ENCODE assay signal across 9 cellular contexts in the genomic region with DNA sequence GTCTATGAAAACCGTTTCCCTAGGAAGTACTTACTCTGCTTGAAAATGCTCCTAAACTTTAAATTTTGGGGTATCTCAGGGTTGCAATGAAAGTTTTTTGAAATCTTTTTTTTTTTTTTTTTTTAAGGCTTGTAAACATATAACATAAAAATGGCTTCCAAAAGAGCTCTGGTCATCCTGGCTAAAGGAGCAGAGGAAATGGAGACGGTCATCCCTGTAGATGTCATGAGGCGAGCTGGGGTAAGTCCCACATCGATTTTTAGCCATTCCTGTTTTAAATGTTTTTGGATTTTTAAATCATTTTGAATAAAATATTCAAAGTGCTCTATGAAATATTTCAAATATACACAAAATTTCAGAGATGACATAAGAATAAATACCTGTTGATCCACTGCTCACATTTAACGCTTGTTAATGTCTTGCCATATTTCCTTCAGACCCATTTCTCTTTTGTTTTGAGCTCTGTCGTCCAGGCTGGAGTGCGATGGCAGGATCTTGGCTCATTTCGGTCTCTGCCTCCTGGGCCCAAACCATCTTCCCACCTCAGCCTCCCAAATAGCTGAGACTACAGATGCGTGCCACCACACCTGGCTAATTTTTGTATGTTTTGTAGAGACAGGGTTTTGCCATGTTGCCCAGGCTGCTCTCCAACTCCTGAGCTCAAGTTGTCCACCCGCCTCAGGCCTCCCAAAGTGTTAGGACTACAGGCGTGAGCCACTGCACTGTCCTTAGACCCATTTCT. TPM values are rescaled to one million over a fixed set of nuclear protein-coding genes. Genes with fewer than 3 reads are reported as not detected.
DNase-seq lines count a peak whose midpoint lies in the region; ATAC-seq and TF ChIP-seq lines count a peak whose summit lies in the region.
"Had no signal": no experiment of that assay in that cellular context is flagged by ENCODE, and none has a peak within 500 bp of the region (broad histone marks: within the 10 kb centered on the region; RNA-seq: fewer than 3 reads in every experiment).

No MANE protein-coding gene starts in this region.

- H3K4me1 Mint-ChIP-seq in activated CD8-positive, alpha-beta memory T cell treated with anti-CD3 and anti-CD28 coated beads, Interleukin-2, amount 10 ng/mL, durations not matched to agents 7 days and 5 days = peaks cover 69% of the 10 kb centered on the region
- H3K4me1 Mint-ChIP-seq in activated B cell treated with CpG ODN at 0.5 μM for 24 hours (peaks cover 64% of the 10 kb centered on the region), glutamatergic neuron (ENCODE audit: low read depth, unreplicated experiment) (peaks cover 11% of the 10 kb centered on the region)
- H3K4me1 Mint-ChIP-seq in stimulated activated naive CD8-positive, alpha-beta T cell treated with anti-CD3 and anti-CD28 coated beads, Interleukin-15, amount 100 ng/mL, for 72 hours = peaks cover 67% of the 10 kb centered on the region

- H3K27ac Mint-ChIP-seq in activated CD8-positive, alpha-beta memory T cell treated with anti-CD3 and anti-CD28 coated beads, Interleukin-2, amount 10 ng/mL, durations not matched to agents 7 days and 5 days = peak overlapping the region; percentile 98
- peak overlapping the region; percentile 96 for H3K27ac Mint-ChIP-seq in activated B cell treated with CpG ODN at 0.5 μM for 24 hours
- peak overlapping the region; percentile 90 for H3K27ac Mint-ChIP-seq in glutamatergic neuron (ENCODE audit: unreplicated experiment)
- peak overlapping the region; percentile 95 to 100 for H3K27ac Mint-ChIP-seq in stimulated activated naive CD8-positive, alpha-beta T cell treated with anti-CD3 and anti-CD28 coated beads, Interleukin-15, amount 100 ng/mL, for 72 hours

- H3K4me1 ChIP-seq in neuronal stem cell (ENCODE audit: control insufficient read depth in 2 of 2, insufficient read depth in 1 of 2, low read depth in 1 of 2, low read length in 2 of 2) = peaks cover 0 to 2% of the 10 kb centered on the region in 2 donors

- H3K23ac ChIP-seq in neuronal stem cell (ENCODE audit: low read depth, low read length, poor library complexity) = no peak overlapping the region

- H3K4ac ChIP-seq in neuronal stem cell (ENCODE audit: low read length) = no peak overlapping the region

- no peak overlapping the region for H2BK15ac ChIP-seq in neuronal stem cell (ENCODE audit: low read length)

- no peak overlapping the region for H2BK120ac ChIP-seq in neuronal stem cell (ENCODE audit: low read depth, low read length)

- CTCF ChIA-PET in activated CD8-positive, alpha-beta memory T cell treated with anti-CD3 and anti-CD28 coated beads, Interleukin-2, amount 10 ng/mL, durations not matched to agents 7 days and 5 days (lab: Charles Lee) = interaction anchor here (0.6 to 3.1 kb wide), 8 partner anchors 12 to 1110 kb away, joined by 3 to 10 read pairs (median 3); no protein-coding TSS in a partner anchor
- CTCF ChIA-PET in activated B cell treated with CpG ODN at 0.5 μM for 24 hours (lab: Charles Lee) = interaction anchor here (1.0 kb wide), 1 partner anchor 12 kb away, joined by 6 read pairs; no protein-coding TSS in a partner anchor

- no peaks in the 10 kb centered on the region for H3K27me3 ChIP-seq in neuronal stem cell (ENCODE audit: control insufficient read depth in 3 of 3, insufficient read depth in 3 of 3, low read depth in 1 of 3, low read length in 3 of 3)

- no peak overlapping the region for H2BK12ac ChIP-seq in neuronal stem cell (ENCODE audit: low read length)

- intact Hi-C loops in activated B cell treated with CpG ODN at 0.5 μM for 24 hours (cut with micrococcal nuclease) = loop anchor here (5.0 kb wide), 2 partner anchors 181 to 1571 kb away; a partner anchor contains a TSS

- H3K36me3 ChIP-seq in neuronal stem cell (replicated peaks in 1 of 2; ENCODE audit: control insufficient read depth in 2 of 2, insufficient read depth in 2 of 2, low read length in 2 of 2) = peaks cover 20 to 51% of the 10 kb centered on the region in 2 donors

- H3K9me3 Mint-ChIP-seq in activated CD8-positive, alpha-beta memory T cell treated with anti-CD3 and anti-CD28 coated beads, Interleukin-2, amount 10 ng/mL, durations not matched to agents 7 days and 5 days (ENCODE audit: low read depth) = no peaks in the 10 kb centered on the region
- no peaks in the 10 kb centered on the region for H3K9me3 Mint-ChIP-seq in activated B cell treated with CpG ODN at 0.5 μM for 24 hours
- peaks cover 2% of the 10 kb centered on the region for H3K9me3 Mint-ChIP-seq in glutamatergic neuron (ENCODE audit: unreplicated experiment)
- H3K9me3 Mint-ChIP-seq in stimulated activated naive CD8-positive, alpha-beta T cell treated with anti-CD3 and anti-CD28 coated beads, Interleukin-15, amount 100 ng/mL, for 72 hours = no peaks in the 10 kb centered on the region

- H3K27ac ChIP-seq in neuronal stem cell (replicated peaks; ENCODE audit: low read length) = no peak overlapping the region

- H3K14ac ChIP-seq in neuronal stem cell (ENCODE audit: low read length) = no peak overlapping the region

- POLR2A ChIA-PET in activated B cell treated with CpG ODN at 0.5 μM for 24 hours (lab: Charles Lee) = interaction anchor here (0.5 to 1.6 kb wide), 8 partner anchors 19 to 886 kb away, joined by 3 to 16 read pairs (median 4); a partner anchor contains a TSS

- no peak overlapping the region for H2AK5ac ChIP-seq in neuronal stem cell (ENCODE audit: low read depth, low read length)

- no peak overlapping the region for H3K4me2 ChIP-seq in neuronal stem cell (ENCODE audit: insufficient read depth, low read length, poor library complexity, severe bottlenecking)

- H2BK5ac ChIP-seq in neuronal stem cell (ENCODE audit: low read length) = no peak overlapping the region

- WGBS in neuronal stem cell (ENCODE audit: extremely low coverage in 2 of 2, insufficient read length in 2 of 2, insufficient replicate concordance in 1 of 2), 2 donors = no CpG with 5 or more reads among the region's 11 CpGs

- peak overlapping the region in 1 of 2 donors; percentile 59 for H3K4me3 ChIP-seq in neuronal stem cell (ENCODE audit: low read length in 2 of 2)

- H3K27me3 Mint-ChIP-seq in activated CD8-positive, alpha-beta memory T cell treated with anti-CD3 and anti-CD28 coated beads, Interleukin-2, amount 10 ng/mL, durations not matched to agents 7 days and 5 days = no peaks in the 10 kb centered on the region
- H3K27me3 Mint-ChIP-seq in activated B cell treated with CpG ODN at 0.5 μM for 24 hours (no peaks in the 10 kb centered on the region), glutamatergic neuron (ENCODE audit: unreplicated experiment) (no peaks in the 10 kb centered on the region)
- H3K27me3 Mint-ChIP-seq in stimulated activated naive CD8-positive, alpha-beta T cell treated with anti-CD3 and anti-CD28 coated beads, Interleukin-15, amount 100 ng/mL, for 72 hours = no peaks in the 10 kb centered on the region

- no peak overlapping the region for H4K91ac ChIP-seq in neuronal stem cell (ENCODE audit: low read depth, low read length, poor library complexity)

- no peak overlapping the region for H3K18ac ChIP-seq in neuronal stem cell (ENCODE audit: low read length)

- H4K8ac ChIP-seq in neuronal stem cell (ENCODE audit: low read depth, low read length) = no peak overlapping the region

- H2AFZ ChIP-seq in neuronal stem cell (ENCODE audit: low read length) = no peak overlapping the region

- no peak for TF ChIP-seq CTCF in activated B cell treated with CpG ODN at 0.5 μM for 24 hours (IDR thresholded peaks at IDR 0.05)
- TF ChIP-seq CTCF in glutamatergic neuron (IDR thresholded peaks at IDR 0.05; ENCODE audit: partially characterized antibody, unreplicated experiment) = no peak

- no peak for ATAC-seq in activated CD8-positive, alpha-beta memory T cell treated with anti-CD3 and anti-CD28 coated beads, Interleukin-2, amount 10 ng/mL, durations not matched to agents 7 days and 5 days
- ATAC-seq in activated B cell treated with CpG ODN at 0.5 μM for 24 hours (ENCODE audit: low read depth) (no peak), HG03439 (IDR thresholded peaks at IDR 0.05; ENCODE audit: unreplicated experiment) (no peak)
- ATAC-seq in stimulated activated naive CD8-positive, alpha-beta T cell treated with anti-CD3 and anti-CD28 coated beads, Interleukin-15, amount 100 ng/mL, for 72 hours = no peak

- no peaks in the 10 kb centered on the region for H3K9me3 ChIP-seq in neuronal stem cell (replicated peaks in 1 of 2; ENCODE audit: control insufficient read depth in 2 of 2, insufficient read depth in 1 of 2, low read depth in 1 of 2, low read length in 2 of 2)

- peaks cover 55% of the 10 kb centered on the region for H3K36me3 Mint-ChIP-seq in activated CD8-positive, alpha-beta memory T cell treated with anti-CD3 and anti-CD28 coated beads, Interleukin-2, amount 10 ng/mL, durations not matched to agents 7 days and 5 days
- peaks cover 54% of the 10 kb centered on the region for H3K36me3 Mint-ChIP-seq in activated B cell treated with CpG ODN at 0.5 μM for 24 hours (ENCODE audit: low read depth)
- H3K36me3 Mint-ChIP-seq in glutamatergic neuron (ENCODE audit: unreplicated experiment) = peaks cover 5% of the 10 kb centered on the region

- peaks cover 7% of the 10 kb centered on the region for H3K79me1 ChIP-seq in neuronal stem cell (ENCODE audit: low read depth, low read length)

- no peak overlapping the region for H3K9ac ChIP-seq in neuronal stem cell (ENCODE audit: low read depth, low read length, poor library complexity)

- no peak for DNase-seq in activated CD8-positive, alpha-beta memory T cell treated with anti-CD3 and anti-CD28 coated beads, Interleukin-2, amount 10 ng/mL, durations not matched to agents 7 days and 5 days
- DNase-seq in activated CD8-positive, alpha-beta memory T cell treated with anti-CD3 and anti-CD28 coated beads for 24 hours = no peak
- DNase-seq in activated B cell treated with CpG ODN at 0.5 μM for 24 hours (no peak), glutamatergic neuron (no peak), neuronal stem cell (ENCODE audit: low spot score) (no peak), globus pallidus (ENCODE audit: low spot score) (no peak)
- no peak for DNase-seq in stimulated activated naive CD8-positive, alpha-beta T cell treated with anti-CD3 and anti-CD28 coated beads, Interleukin-15, amount 100 ng/mL, for 72 hours
- DNase-seq: stimulated activated CD4-positive, alpha-beta T cell treated with anti-CD3 and anti-CD28 coated beads, Interleukin-4, amount 100 ng/mL, for 4 hours had no signal

- peak overlapping the region; percentile 95 for H3K4me3 Mint-ChIP-seq in activated CD8-positive, alpha-beta memory T cell treated with anti-CD3 and anti-CD28 coated beads, Interleukin-2, amount 10 ng/mL, durations not matched to agents 7 days and 5 days
- peak overlapping the region; percentile 94 for H3K4me3 Mint-ChIP-seq in activated B cell treated with CpG ODN at 0.5 μM for 24 hours
- peak overlapping the region; percentile 97 for H3K4me3 Mint-ChIP-seq in glutamatergic neuron (ENCODE audit: unreplicated experiment)
- H3K4me3 Mint-ChIP-seq in stimulated activated naive CD8-positive, alpha-beta T cell treated with anti-CD3 and anti-CD28 coated beads, Interleukin-15, amount 100 ng/mL, for 72 hours = peak overlapping the region; percentile 94 to 99

RNA-seq across cellular contexts. Expression of a gene that starts 1.3 kb away (rescaled TPM):
- 100 to 1,000 TPM; 310 to 434 TPM for total RNA-seq in activated CD8-positive, alpha-beta memory T cell treated with anti-CD3 and anti-CD28 coated beads, Interleukin-2, amount 10 ng/mL, durations not matched to agents 7 days and 5 days
- total RNA-seq in activated B cell treated with CpG ODN at 0.5 μM for 24 hours (242 and 281 TPM in 2 replicates), glutamatergic neuron (ENCODE audit: unreplicated experiment) (196 TPM)
- 220 TPM for polyA plus RNA-seq in neuronal stem cell (2013, experiment 1 of 2)
- polyA plus RNA-seq in neuronal stem cell (2013, experiment 2 of 2) = 221 TPM

RNA-seq across cellular contexts. Expression of a gene that starts 22.2 kb away (rescaled TPM):
- 10 to 100 TPM; 19.2 to 68.1 TPM for total RNA-seq in activated CD8-positive, alpha-beta memory T cell treated with anti-CD3 and anti-CD28 coated beads, Interleukin-2, amount 10 ng/mL, durations not matched to agents 7 days and 5 days
- total RNA-seq in activated B cell treated with CpG ODN at 0.5 μM for 24 hours (2.2 and 2.5 TPM in 2 replicates), glutamatergic neuron (ENCODE audit: unreplicated experiment) (0.15 TPM)
- polyA plus RNA-seq in neuronal stem cell (2013, experiment 1 of 2) = under 0.01 TPM
- polyA plus RNA-seq in neuronal stem cell (2013, experiment 2 of 2) = not detected
